ENCODE assay signal across 25 cellular contexts in genomic region chr17:31378638-31379037, GRCh38. TPM values are rescaled to one million over a fixed set of nuclear protein-coding genes. Genes with fewer than 3 reads are reported as not detected.
DNase-seq lines count a peak whose midpoint lies in the region; TF ChIP-seq lines count a peak whose summit lies in the region.
"Had no signal": no experiment of that assay in that cellular context is flagged by ENCODE, and none has a peak within 500 bp of the region (broad histone marks: within the 10 kb centered on the region; RNA-seq: fewer than 3 reads in every experiment).

No MANE protein-coding gene starts in this region.

- peaks cover 10% of the 10 kb centered on the region for H3K36me3 ChIP-seq in OCI-LY7 (ENCODE audit: insufficient read depth, low read length)
- H3K36me3 ChIP-seq: ovary had no signal

- H3K9me2 ChIP-seq in OCI-LY7 (ENCODE audit: insufficient read depth, low read length) = no peaks in the 10 kb centered on the region

- H3K36me3 Mint-ChIP-seq in progenitor cell of endocrine pancreas (ENCODE audit: insufficient read depth) = peaks cover 13% of the 10 kb centered on the region
- peaks cover 10% of the 10 kb centered on the region for H3K36me3 Mint-ChIP-seq in activated T-cell treated with anti-CD3 and anti-CD28 coated beads, Interleukin-2, amount 50 U/mL, for 24 hours (ENCODE audit: low read depth)
- H3K36me3 Mint-ChIP-seq: natural killer cell had no signal

- no peak for DNase-seq in OCI-LY7 (ENCODE audit: low spot score)
- DNase-seq in epithelial cell of proximal tubule (ENCODE audit: low read depth) = no peak
- DNase-seq in progenitor cell of endocrine pancreas (ENCODE audit: low spot score, unreplicated experiment) = no peak
- no peak for DNase-seq in activated T-cell treated with anti-CD3 and anti-CD28 coated beads, Interleukin-2, amount 50 U/mL, for 24 hours
- no peak for DNase-seq in stimulated activated naive CD4-positive, alpha-beta T cell (lab: John Stamatoyannopoulos, UW)
- DNase-seq in Ammon's horn (ENCODE audit: low spot score) = no peak
- DNase-seq: activated CD4-positive, alpha-beta T cell treated with anti-CD3 and anti-CD28 coated beads, Interleukin-2, amount 10 ng/mL, durations not matched to agents 24 days and 14 days; caudate nucleus; CD4-positive, alpha-beta T cell; DMS153; heart right ventricle; left ventricle myocardium inferior; midbrain; natural killer cell; NCI-H1048; NCI-H1694 treated with DMSO at 0.1 percent for 48 hours; NCI-H69; ovary; right cardiac atrium; T-helper 17 cell had no signal

- POLR2A ChIA-PET in OCI-LY7 (lab: Charles Lee) = no interaction called here

- no peak overlapping the region for H2AFZ ChIP-seq in OCI-LY7 (ENCODE audit: low read length)

- no peak overlapping the region for H3K4me2 ChIP-seq in OCI-LY7 (ENCODE audit: low read length)

- no peaks in the 10 kb centered on the region for H3K9me3 ChIP-seq in OCI-LY7 (ENCODE audit: low read length)
- H3K9me3 ChIP-seq: heart right ventricle, left ventricle myocardium inferior, ovary had no signal

- H3K4me3 Mint-ChIP-seq in progenitor cell of endocrine pancreas (ENCODE audit: low read depth) = no peak overlapping the region
- H3K4me3 Mint-ChIP-seq in activated T-cell treated with anti-CD3 and anti-CD28 coated beads, Interleukin-2, amount 50 U/mL, for 24 hours = no peak overlapping the region
- H3K4me3 Mint-ChIP-seq: activated CD4-positive, alpha-beta T cell treated with anti-CD3 and anti-CD28 coated beads, Interleukin-2, amount 10 ng/mL, durations not matched to agents 24 days and 14 days; activated naive CD4-positive, alpha-beta T cell treated with anti-CD3 and anti-CD28 coated beads, Interleukin-2, amount 50 U/mL, for 24 hours; activated T-helper 1 cell treated with anti-CD3 and anti-CD28 coated beads, Interleukin-12 subunit alpha, Interleukin-12 subunit beta, Interleukin-2, Interleukin-4 antibody, amounts not matched to agents 30 ng/mL and 10 ng/mL and 1 ng/mL, durations not matched to agents 14 hours and 24 hours and 36 hours; CD4-positive, alpha-beta T cell; natural killer cell; stimulated activated naive CD8-positive, alpha-beta T cell treated with anti-CD3 and anti-CD28 coated beads, Interleukin-15, Interleukin-2, amounts not matched to agents 100 ng/mL and 50 ng/mL, for 24 hours; T-helper 17 cell had no signal

- BruUV-seq in OCI-LY7 (replicated peaks; lab: Mats Ljungman, UMichigan) = no TSS peak

- H3K9me3 Mint-ChIP-seq in progenitor cell of endocrine pancreas (ENCODE audit: low read depth) = no peaks in the 10 kb centered on the region
- H3K9me3 Mint-ChIP-seq in activated T-cell treated with anti-CD3 and anti-CD28 coated beads, Interleukin-2, amount 50 U/mL, for 24 hours = no peaks in the 10 kb centered on the region
- H3K9me3 Mint-ChIP-seq: activated CD4-positive, alpha-beta T cell treated with anti-CD3 and anti-CD28 coated beads, Interleukin-2, amount 10 ng/mL, durations not matched to agents 24 days and 14 days; activated naive CD4-positive, alpha-beta T cell treated with anti-CD3 and anti-CD28 coated beads, Interleukin-2, amount 50 U/mL, for 24 hours; activated T-helper 1 cell treated with anti-CD3 and anti-CD28 coated beads, Interleukin-12 subunit alpha, Interleukin-12 subunit beta, Interleukin-2, Interleukin-4 antibody, amounts not matched to agents 30 ng/mL and 10 ng/mL and 1 ng/mL, durations not matched to agents 14 hours and 24 hours and 36 hours; CD4-positive, alpha-beta T cell; natural killer cell; stimulated activated naive CD8-positive, alpha-beta T cell treated with anti-CD3 and anti-CD28 coated beads, Interleukin-15, Interleukin-2, amounts not matched to agents 100 ng/mL and 50 ng/mL, for 24 hours had no signal

- H3K4me3 ChIP-seq in OCI-LY7 (ENCODE audit: low read depth, low read length, poor library complexity, severe bottlenecking) = no peak overlapping the region
- H3K4me3 ChIP-seq in epithelial cell of proximal tubule (ENCODE audit: low read depth, low read length) = no peak overlapping the region
- H3K4me3 ChIP-seq: heart right ventricle, left ventricle myocardium inferior, ovary had no signal

- H4K20me1 ChIP-seq in OCI-LY7 (ENCODE audit: insufficient read depth, low read length) = no peaks in the 10 kb centered on the region

- CTCF ChIA-PET in OCI-LY7 (lab: Charles Lee; ENCODE audit: unreplicated experiment) = no interaction called here

- no peaks in the 10 kb centered on the region for H3K79me2 ChIP-seq in OCI-LY7 (ENCODE audit: insufficient read depth, low read depth, low read length)

- no peak overlapping the region for H3K27ac ChIP-seq in OCI-LY7 (ENCODE audit: low read depth, low read length, poor library complexity, severe bottlenecking)
- H3K27ac ChIP-seq: heart right ventricle, left ventricle myocardium inferior, ovary, RWPE1 had no signal

- no peaks in the 10 kb centered on the region for H3K4me1 Mint-ChIP-seq in progenitor cell of endocrine pancreas (ENCODE audit: low read depth)
- H3K4me1 Mint-ChIP-seq in activated T-cell treated with anti-CD3 and anti-CD28 coated beads, Interleukin-2, amount 50 U/mL, for 24 hours (ENCODE audit: low read depth) = no peaks in the 10 kb centered on the region
- H3K4me1 Mint-ChIP-seq: activated CD4-positive, alpha-beta T cell treated with anti-CD3 and anti-CD28 coated beads, Interleukin-2, amount 10 ng/mL, durations not matched to agents 24 days and 14 days; activated naive CD4-positive, alpha-beta T cell treated with anti-CD3 and anti-CD28 coated beads, Interleukin-2, amount 50 U/mL, for 24 hours; natural killer cell; T-helper 17 cell had no signal

- intact Hi-C loops in OCI-LY7 (cut with micrococcal nuclease; ENCODE audit: unreplicated experiment) = no loop called here

- H3K4me1 ChIP-seq in OCI-LY7 (ENCODE audit: insufficient read depth, low read length, poor library complexity, severe bottlenecking) = no peaks in the 10 kb centered on the region
- H3K4me1 ChIP-seq: left ventricle myocardium inferior had no signal

- no peak overlapping the region for H3K27ac Mint-ChIP-seq in progenitor cell of endocrine pancreas
- H3K27ac Mint-ChIP-seq in activated T-cell treated with anti-CD3 and anti-CD28 coated beads, Interleukin-2, amount 50 U/mL, for 24 hours = no peak overlapping the region
- H3K27ac Mint-ChIP-seq: activated CD4-positive, alpha-beta T cell treated with anti-CD3 and anti-CD28 coated beads, Interleukin-2, amount 10 ng/mL, durations not matched to agents 24 days and 14 days; activated naive CD4-positive, alpha-beta T cell treated with anti-CD3 and anti-CD28 coated beads, Interleukin-2, amount 50 U/mL, for 24 hours; activated T-helper 1 cell treated with anti-CD3 and anti-CD28 coated beads, Interleukin-12 subunit alpha, Interleukin-12 subunit beta, Interleukin-2, Interleukin-4 antibody, amounts not matched to agents 30 ng/mL and 10 ng/mL and 1 ng/mL, durations not matched to agents 14 hours and 24 hours and 36 hours; CD4-positive, alpha-beta T cell; natural killer cell; stimulated activated naive CD8-positive, alpha-beta T cell treated with anti-CD3 and anti-CD28 coated beads, Interleukin-15, Interleukin-2, amounts not matched to agents 100 ng/mL and 50 ng/mL, for 24 hours; T-helper 17 cell had no signal

- H3K27me3 Mint-ChIP-seq in progenitor cell of endocrine pancreas = no peaks in the 10 kb centered on the region
- H3K27me3 Mint-ChIP-seq in activated T-cell treated with anti-CD3 and anti-CD28 coated beads, Interleukin-2, amount 50 U/mL, for 24 hours = no peaks in the 10 kb centered on the region
- H3K27me3 Mint-ChIP-seq: activated CD4-positive, alpha-beta T cell treated with anti-CD3 and anti-CD28 coated beads, Interleukin-2, amount 10 ng/mL, durations not matched to agents 24 days and 14 days; activated naive CD4-positive, alpha-beta T cell treated with anti-CD3 and anti-CD28 coated beads, Interleukin-2, amount 50 U/mL, for 24 hours; CD4-positive, alpha-beta T cell; stimulated activated naive CD8-positive, alpha-beta T cell treated with anti-CD3 and anti-CD28 coated beads, Interleukin-15, Interleukin-2, amounts not matched to agents 100 ng/mL and 50 ng/mL, for 24 hours; T-helper 17 cell had no signal

- TF ChIP-seq CTCF in GM12873 (IDR thresholded peaks at IDR 0.05; ENCODE audit: insufficient read depth, low read depth, low read length, missing control alignments) = peak; percentile 28
- 0 out of 2 replicates have a peak, but pooled peaks have one; percentile 24 for TF ChIP-seq CTCF in OCI-LY7 (conservative IDR thresholded peaks at IDR 0.05; ENCODE audit: low read length)
- peak; percentile 33 for TF ChIP-seq CTCF in epithelial cell of proximal tubule (conservative IDR thresholded peaks at IDR 0.05; ENCODE audit: low read depth, low read length)
- TF ChIP-seq CTCF in progenitor cell of endocrine pancreas (IDR thresholded peaks at IDR 0.05; ENCODE audit: unreplicated experiment) = peak; percentile 32

RNA-seq across cellular contexts. Expression of gene RAB11FIP4, which starts 12.8 kb away (rescaled TPM):
- 5.8 and 6.3 TPM in 2 replicates for total RNA-seq in OCI-LY7 (2014; rRNA removed; shearing (Covaris generic))
- total RNA-seq in OCI-LY7 (2022) = 14.9 and 15.0 TPM in 2 replicates
- 9.1 and 15.1 TPM in 2 replicates for total RNA-seq in epithelial cell of proximal tubule
- total RNA-seq in progenitor cell of endocrine pancreas = 65.5 and 66.1 TPM in 2 replicates

RNA-seq across cellular contexts. Expression of gene EVI2A, which starts 57.2 kb away (rescaled TPM):
- total RNA-seq in OCI-LY7 (2014; rRNA removed; shearing (Covaris generic)) = 11.6 and 14.1 TPM in 2 replicates
- total RNA-seq in OCI-LY7 (2022) (28.1 and 31.3 TPM in 2 replicates), epithelial cell of proximal tubule (0.29 TPM in 1 of 2 replicates, not detected in the other), progenitor cell of endocrine pancreas (not detected in 2 replicates)
